In genomic region chr9:121954477-121955175, GRCh38 we compare ENCODE assay signal across 16 cellular contexts.
DNase-seq lines count a peak whose midpoint lies in the region; ATAC-seq and TF ChIP-seq lines count a peak whose summit lies in the region.
"Had no signal": no experiment of that assay in that cellular context is flagged by ENCODE, and none has a peak within 500 bp of the region (broad histone marks: within the 10 kb centered on the region; RNA-seq: fewer than 3 reads in every experiment).

No MANE protein-coding gene starts in this region.

- ATAC-seq in DND-41 (ENCODE audit: insufficient read depth, low read depth) (peak; percentile 45; the same call in 1 of the 3 replicates), Right ventricle myocardium superior (ENCODE audit: poor library complexity) (peak; percentile 82)
- ATAC-seq: activated T-cell treated with anti-CD3 and anti-CD28 coated beads, Interleukin-2, amount 50 U/mL, for 72 hours had no signal

- H3K27ac ChIP-seq in DND-41 (ENCODE audit: low read length) (no peak overlapping the region), adrenal gland (peak overlapping the region in 1 of 5 donors; percentile 19), sigmoid colon (no peak overlapping the region)
- H3K27ac ChIP-seq: esophagus squamous epithelium, GM23248, neural progenitor cell, SK-N-MC had no signal

- H3K9ac ChIP-seq in DND-41 (ENCODE audit: low read depth, low read length): no peak overlapping the region
- H3K9ac ChIP-seq: GM23248, neural progenitor cell had no signal

- intact Hi-C loops in adrenal gland (cut with DNase I) (no loop called here), Right ventricle myocardium superior (cut with DNase I) (no loop called here), sigmoid colon (cut with DNase I) (no loop called here)

- H3K9me3 Mint-ChIP-seq in nephron progenitor cell: no peaks in the 10 kb centered on the region
- H3K9me3 Mint-ChIP-seq: activated T-cell treated with anti-CD3 and anti-CD28 coated beads, Interleukin-2, amount 50 U/mL, for 72 hours; neural progenitor cell had no signal

- H3K27ac Mint-ChIP-seq in nephron progenitor cell: no peak overlapping the region
- H3K27ac Mint-ChIP-seq: activated T-cell treated with anti-CD3 and anti-CD28 coated beads, Interleukin-2, amount 50 U/mL, for 72 hours; neural progenitor cell had no signal

- H3K4me3 Mint-ChIP-seq in nephron progenitor cell: no peak overlapping the region
- H3K4me3 Mint-ChIP-seq: activated T-cell treated with anti-CD3 and anti-CD28 coated beads, Interleukin-2, amount 50 U/mL, for 72 hours; neural progenitor cell had no signal

- no peak for TF ChIP-seq CTCF in DND-41 (IDR thresholded peaks at IDR 0.05; ENCODE audit: borderline replicate concordance, extremely low read depth, low read length, poor library complexity, severe bottlenecking)
- peak in 4 of 6 experiments; percentile 15 to 47 (median 36) for TF ChIP-seq CTCF in adrenal gland (IDR thresholded peaks at IDR 0.05)
- TF ChIP-seq CTCF in sigmoid colon (IDR thresholded peaks at IDR 0.05): no peak
- TF ChIP-seq CTCF in nephron progenitor cell (IDR thresholded peaks at IDR 0.05): no peak

- TF ChIP-seq POLR2A in adrenal gland (IDR thresholded peaks at IDR 0.05) (peak in 1 of 2 donors; percentile 20), sigmoid colon (IDR thresholded peaks at IDR 0.05) (no peak)

- no peaks in the 10 kb centered on the region for H3K36me3 Mint-ChIP-seq in nephron progenitor cell (ENCODE audit: low read depth)
- H3K36me3 Mint-ChIP-seq: neural progenitor cell had no signal

- peaks cover 12% of the 10 kb centered on the region for H3K27me3 Mint-ChIP-seq in nephron progenitor cell (ENCODE audit: low read depth, poor library complexity)

- H3K79me2 ChIP-seq in DND-41 (ENCODE audit: insufficient read depth, low read length): no peaks in the 10 kb centered on the region

- H3K27me3 ChIP-seq in DND-41 (ENCODE audit: insufficient read depth, low read length, poor library complexity) (no peaks in the 10 kb centered on the region), adrenal gland (no peaks in the 10 kb centered on the region), sigmoid colon (no peaks in the 10 kb centered on the region)
- H3K27me3 ChIP-seq: esophagus squamous epithelium, neural progenitor cell had no signal

- H3K4me1 ChIP-seq in DND-41 (ENCODE audit: insufficient read depth, low read length) (no peaks in the 10 kb centered on the region), adrenal gland (replicated peaks in 1 of 2) (peaks cover 14 to 21% of the 10 kb centered on the region in 2 donors), sigmoid colon (no peaks in the 10 kb centered on the region)
- H3K4me1 ChIP-seq: neural progenitor cell had no signal

- peaks cover 5% of the 10 kb centered on the region for H3K4me1 Mint-ChIP-seq in nephron progenitor cell
- H3K4me1 Mint-ChIP-seq: neural progenitor cell had no signal

- no peaks in the 10 kb centered on the region for H3K9me3 ChIP-seq in DND-41 (ENCODE audit: insufficient read depth, low read length, severe bottlenecking)
- no peaks in the 10 kb centered on the region for H3K9me3 ChIP-seq in adrenal gland (replicated peaks in 1 of 3)
- H3K9me3 ChIP-seq in sigmoid colon: no peaks in the 10 kb centered on the region
- H3K9me3 ChIP-seq: esophagus squamous epithelium had no signal

- 30 to 40% (median 35%) methylated on average over 8 of the region's 8 CpGs for WGBS in adrenal gland, 4 donors
- 67 to 79% methylated on average over 8 of the region's 8 CpGs for WGBS in sigmoid colon, 2 donors

- DNase-seq in DND-41 (peak; percentile 6), adrenal gland (peak; percentile 50 to 90 (median 82)), Right ventricle myocardium superior (peak; percentile 54), sigmoid colon (peak; percentile 85), NCI-H1048 (lab: John Stamatoyannopoulos, UW) (no peak), NCI-H2171 treated with DMSO at 0.1 percent for 48 hours (lab: John Stamatoyannopoulos, UW) (no peak), nephron progenitor cell (no peak)
- no peak for DNase-seq in stimulated activated CD4-positive, alpha-beta T cell treated with anti-CD3 and anti-CD28 coated beads, Interleukin-4, amount 100 ng/mL, for 4 hours
- DNase-seq: activated T-cell treated with anti-CD3 and anti-CD28 coated beads, Interleukin-2, amount 50 U/mL, for 72 hours; central memory CD4-positive, alpha-beta T cell; esophagus squamous epithelium; GM23248; NCI-H82; stimulated activated naive CD4-positive, alpha-beta T cell treated with Interleukin-2 at 50 U/mL for 16 hours had no signal

- TF ChIP-seq EP300 in sigmoid colon (IDR thresholded peaks at IDR 0.05): no peak

- H2AFZ ChIP-seq in DND-41 (ENCODE audit: low read depth, low read length): no peak overlapping the region
- H2AFZ ChIP-seq: GM23248, neural progenitor cell had no signal

- H3K4me3 ChIP-seq in DND-41 (ENCODE audit: low read depth in 1 of 2, low read length in 2 of 2) (no peak overlapping the region), adrenal gland (no peak overlapping the region), sigmoid colon (no peak overlapping the region)
- H3K4me3 ChIP-seq: esophagus squamous epithelium, GM23248, neural progenitor cell, SK-N-MC had no signal

- no peaks in the 10 kb centered on the region for H3K36me3 ChIP-seq in DND-41 (ENCODE audit: insufficient read depth, low read length)
- H3K36me3 ChIP-seq in adrenal gland (replicated peaks in 1 of 2): no peaks in the 10 kb centered on the region
- H3K36me3 ChIP-seq in sigmoid colon: peaks cover 0 to 6% (median 0%) of the 10 kb centered on the region in 4 donors
- H3K36me3 ChIP-seq: esophagus squamous epithelium, neural progenitor cell had no signal

- H3K4me2 ChIP-seq in DND-41 (ENCODE audit: insufficient read depth, low read length): no peak overlapping the region
- H3K4me2 ChIP-seq: neural progenitor cell had no signal

- H4K20me1 ChIP-seq in DND-41 (ENCODE audit: insufficient read depth, low read length): no peaks in the 10 kb centered on the region

Comparison
In these comparisons a context has a peak if more than half of its experiments do, and no peak if none do; other contexts are left out.
1. DNase-seq: peak in DND-41 (single experiment), adrenal gland (7 of 7), Right ventricle myocardium superior (single experiment) and sigmoid colon (single experiment); none in NCI-H1048 (single experiment), NCI-H2171 treated with DMSO at 0.1 percent for 48 hours (single experiment), nephron progenitor cell (single experiment) and stimulated activated CD4-positive, alpha-beta T cell treated with anti-CD3 and anti-CD28 coated beads, Interleukin-4, amount 100 ng/mL, for 4 hours (0 of 2).
2. CTCF ChIP-seq: peak in adrenal gland (4 of 6); none in DND-41 (single experiment), sigmoid colon (0 of 4) and nephron progenitor cell (single experiment).